Comparison of ENCODE assay signal across 17 cellular contexts in the genomic region with DNA sequence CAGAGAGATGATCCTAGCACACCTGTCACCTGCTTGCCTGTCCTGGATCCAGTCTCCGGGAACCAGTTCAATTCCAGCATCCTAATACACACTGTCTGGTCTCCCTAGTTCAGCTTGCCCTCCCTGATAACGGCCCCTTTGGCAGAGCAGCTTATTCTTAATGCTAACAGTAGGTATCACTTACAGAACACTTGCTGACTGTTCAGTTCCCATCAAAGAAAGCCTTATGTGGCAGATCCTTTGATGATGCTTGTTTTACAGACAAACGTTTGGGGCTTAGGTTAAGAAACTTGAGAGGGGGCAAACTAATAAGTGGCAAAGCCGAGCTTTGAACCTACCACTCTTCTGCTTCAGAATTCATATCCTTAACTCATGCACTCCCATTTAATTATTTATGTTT. TPM values are rescaled to one million over a fixed set of nuclear protein-coding genes. Genes with fewer than 3 reads are reported as not detected.
DNase-seq lines count a peak whose midpoint lies in the region; ATAC-seq and TF ChIP-seq lines count a peak whose summit lies in the region.
"Had no signal": no experiment of that assay in that cellular context is flagged by ENCODE, and none has a peak within 500 bp of the region (broad histone marks: within the 10 kb centered on the region; RNA-seq: fewer than 3 reads in every experiment).

No MANE protein-coding gene starts in this region.

- TF ChIP-seq CTCF in MM.1S (IDR thresholded peaks at IDR 0.05; ENCODE audit: low read length) (no peak), suprapubic skin (IDR thresholded peaks at IDR 0.05) (no peak), upper lobe of right lung (IDR thresholded peaks at IDR 0.05) (no peak), lower leg skin (IDR thresholded peaks at IDR 0.05) (no peak)

- no peaks in the 10 kb centered on the region for H3K9me2 ChIP-seq in MM.1S (replicated peaks; ENCODE audit: insufficient read depth, low read length)

- peak overlapping the region; percentile 94 for H3K4me2 ChIP-seq in MM.1S (ENCODE audit: low read depth, low read length)

- no peak for TF ChIP-seq POLR2A in suprapubic skin (IDR thresholded peaks at IDR 0.05)
- no peak for TF ChIP-seq POLR2A in lower leg skin (IDR thresholded peaks at IDR 0.05)

- H3K9ac ChIP-seq in MM.1S (ENCODE audit: low read length) (no peak overlapping the region; the same call in 1 of the 2 replicates), endocrine pancreas (ENCODE audit: control insufficient read depth, insufficient read depth, low read length) (no peak overlapping the region)

- H3K36me3 ChIP-seq in MM.1S (replicated peaks; ENCODE audit: insufficient read depth, low read length), result no peaks in the 10 kb centered on the region
- no peaks in the 10 kb centered on the region for H3K36me3 ChIP-seq in endocrine pancreas (ENCODE audit: control insufficient read depth, insufficient read depth, low read length)
- H3K36me3 ChIP-seq in suprapubic skin, result no peaks in the 10 kb centered on the region
- H3K36me3 ChIP-seq in upper lobe of right lung, result no peaks in the 10 kb centered on the region

- H3K27me3 ChIP-seq in MM.1S (replicated peaks; ENCODE audit: insufficient read depth, low read length) (no peaks in the 10 kb centered on the region), endocrine pancreas (ENCODE audit: control insufficient read depth, insufficient read depth, low read length) (no peaks in the 10 kb centered on the region), suprapubic skin (peaks cover 5% of the 10 kb centered on the region), upper lobe of right lung (peaks cover 3% of the 10 kb centered on the region)

- H3K4me3 ChIP-seq in MM.1S (ENCODE audit: low read length), result peak overlapping the region; percentile 58
- H3K4me3 ChIP-seq in endocrine pancreas (ENCODE audit: control insufficient read depth, insufficient read depth, low read length), result peak overlapping the region; percentile 85
- H3K4me3 ChIP-seq in suprapubic skin, result peak overlapping the region; percentile 53
- no peak overlapping the region for H3K4me3 ChIP-seq in upper lobe of right lung
- H3K4me3 ChIP-seq in lower leg skin (ENCODE audit: low read depth, poor library complexity, severe bottlenecking), result no peak overlapping the region
- H3K4me3 ChIP-seq: SK-N-MC had no signal

- WGBS in suprapubic skin, result 45% methylated on average over 4 of the region's 4 CpGs
- WGBS in lower leg skin, 2 donors, result 26 to 31% methylated on average over 4 of the region's 4 CpGs

- peaks cover 14% of the 10 kb centered on the region for H3K4me1 ChIP-seq in MM.1S (ENCODE audit: low read length)
- H3K4me1 ChIP-seq in endocrine pancreas (ENCODE audit: control insufficient read depth, insufficient read depth, low read length), result peaks cover 10% of the 10 kb centered on the region
- H3K4me1 ChIP-seq in suprapubic skin, result peaks cover 6% of the 10 kb centered on the region
- no peaks in the 10 kb centered on the region for H3K4me1 ChIP-seq in upper lobe of right lung

- intact Hi-C loops in upper lobe of right lung (cut with DNase I), result no loop called here
- intact Hi-C loops in lower leg skin (cut with DNase I; ENCODE audit: low total_unique reads), result no loop called here

- 0 out of 2 replicates have a peak, but pooled peaks cover 4% of the 10 kb centered on the region for H3K79me2 ChIP-seq in MM.1S (ENCODE audit: low read length)

- H2AFZ ChIP-seq in MM.1S (ENCODE audit: low read length), result no peak overlapping the region

- no peak for TF ChIP-seq EP300 in suprapubic skin (IDR thresholded peaks at IDR 0.05)

- peaks cover 15% of the 10 kb centered on the region for H3F3A ChIP-seq in MM.1S (ENCODE audit: insufficient read depth, low read length)

- no peaks in the 10 kb centered on the region for H4K20me1 ChIP-seq in MM.1S (ENCODE audit: insufficient read depth, low read length)

- DNase-seq in MM.1S (no peak), NCI-H748 (lab: John Stamatoyannopoulos, UW; ENCODE audit: unreplicated experiment) (peak; percentile 62), suprapubic skin (ENCODE audit: low spot score in 2 of 2) (no peak), upper lobe of right lung (no peak), lower leg skin (ENCODE audit: low spot score in 2 of 2) (no peak), islet precursor cell (no peak)
- DNase-seq: activated CD8-positive, alpha-beta memory T cell treated with anti-CD3 and anti-CD28 coated beads, Interleukin-2, amount 10 ng/mL, durations not matched to agents 7 days and 5 days; activated naive CD4-positive, alpha-beta T cell treated with anti-CD3 and anti-CD28 coated beads, Interleukin-2, amount 10 ng/mL, durations not matched to agents 7 days and 5 days; CD4-positive, CD25-positive, alpha-beta regulatory T cell; H9; kidney glomerular epithelial cell; NCI-H524 treated with DMSO at 0.1 percent for 48 hours; right cardiac atrium; stimulated activated naive CD4-positive, alpha-beta T cell had no signal

- no peak for ATAC-seq in upper lobe of right lung
- ATAC-seq: activated CD8-positive, alpha-beta memory T cell treated with anti-CD3 and anti-CD28 coated beads, Interleukin-2, amount 10 ng/mL, durations not matched to agents 7 days and 5 days; right cardiac atrium had no signal

- H3K27ac ChIP-seq in MM.1S (ENCODE audit: low read length) (no peak overlapping the region), suprapubic skin (no peak overlapping the region), upper lobe of right lung (no peak overlapping the region)
- H3K27ac ChIP-seq: SK-N-MC had no signal

- H3K9me3 ChIP-seq in MM.1S (replicated peaks; ENCODE audit: insufficient read depth, low read length) (no peaks in the 10 kb centered on the region), endocrine pancreas (ENCODE audit: control insufficient read depth, low read length) (no peaks in the 10 kb centered on the region), suprapubic skin (no peaks in the 10 kb centered on the region), upper lobe of right lung (no peaks in the 10 kb centered on the region)

RNA-seq across cellular contexts. Expression of a gene that starts 0.9 kb away (rescaled TPM):
- total RNA-seq in suprapubic skin (10 to 100 TPM in 3 of 4 donors, 1 to 10 TPM in 1; 6.0 to 15.6 (median 13.5) TPM), upper lobe of right lung (3.1 TPM), lower leg skin (10 to 100 TPM in 3 of 4 donors, 1 to 10 TPM in 1; 6.2 to 15.1 (median 11.5) TPM)
- total RNA-seq: activated CD8-positive, alpha-beta memory T cell treated with anti-CD3 and anti-CD28 coated beads, Interleukin-2, amount 10 ng/mL, durations not matched to agents 7 days and 5 days; CD4-positive, CD25-positive, alpha-beta regulatory T cell; glomerular endothelial cell; right cardiac atrium had no signal

Comparison
In these comparisons a context has a peak if more than half of its experiments do, and no peak if none do; other contexts are left out.
1. H3K4me3 ChIP-seq: peak in MM.1S (single experiment), endocrine pancreas (single experiment) and suprapubic skin (single experiment); none in upper lobe of right lung (single experiment) and lower leg skin (single experiment).